ENCODE assay signal across 14 cellular contexts in the genomic region with DNA sequence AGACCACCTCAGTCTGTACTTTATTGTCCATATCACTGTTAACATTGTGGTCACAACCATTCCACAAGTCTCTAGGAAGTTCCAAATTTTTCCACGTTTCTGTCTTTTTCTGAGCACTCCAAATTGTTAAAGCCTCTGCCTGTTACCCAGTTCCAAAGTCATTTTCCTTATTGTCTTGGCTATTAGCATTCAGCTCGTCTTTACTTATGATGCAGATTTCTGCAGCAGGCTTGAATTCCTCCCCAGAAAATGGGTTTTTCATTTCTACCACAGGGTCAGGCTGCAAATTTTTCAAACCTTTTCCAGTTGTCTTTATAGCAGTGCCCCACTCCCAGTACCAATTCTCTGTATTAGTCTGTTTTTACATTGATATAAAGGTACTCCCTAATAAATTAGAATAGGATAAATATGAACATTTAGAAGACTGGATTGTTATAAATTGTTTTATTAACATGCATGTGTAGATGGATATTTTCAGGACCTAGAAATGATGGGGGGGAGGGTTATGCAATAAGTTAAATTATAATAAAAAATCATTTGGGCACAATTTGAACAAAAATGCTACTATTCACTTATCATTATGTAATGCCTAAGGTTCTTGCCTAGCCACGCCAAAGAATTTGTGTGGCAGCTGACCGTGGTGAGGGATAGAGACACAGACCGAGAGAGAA.
DNase-seq lines count a peak whose midpoint lies in the region; ATAC-seq and TF ChIP-seq lines count a peak whose summit lies in the region.
"Had no signal": no experiment of that assay in that cellular context is flagged by ENCODE, and none has a peak within 500 bp of the region (broad histone marks: within the 10 kb centered on the region; RNA-seq: fewer than 3 reads in every experiment).

No MANE protein-coding gene starts in this region.

- H3K27ac Mint-ChIP-seq in T-helper 2 cell treated with Interferon-gamma antibody and Interleukin-4, amounts not matched to agents 5 μg/mL and 100 μg/mL, for 36 hours: no peak overlapping the region
- peak overlapping the region; percentile 46 for H3K27ac Mint-ChIP-seq in progenitor cell of endocrine pancreas
- H3K27ac Mint-ChIP-seq: immature natural killer cell had no signal

- no peaks in the 10 kb centered on the region for H3K27me3 Mint-ChIP-seq in T-helper 2 cell treated with Interferon-gamma antibody and Interleukin-4, amounts not matched to agents 5 μg/mL and 100 μg/mL, for 36 hours (ENCODE audit: low read depth)
- H3K27me3 Mint-ChIP-seq in progenitor cell of endocrine pancreas: no peaks in the 10 kb centered on the region

- peaks cover 24% of the 10 kb centered on the region for H3K9me3 Mint-ChIP-seq in T-helper 2 cell treated with Interferon-gamma antibody and Interleukin-4, amounts not matched to agents 5 μg/mL and 100 μg/mL, for 36 hours
- no peaks in the 10 kb centered on the region for H3K9me3 Mint-ChIP-seq in progenitor cell of endocrine pancreas (ENCODE audit: low read depth)

- in situ Hi-C loops in brain microvascular endothelial cell (cut with HindIII; ENCODE audit: low pct_ligation_motif_present, low sequenced_read_pairs): no loop called here

- peaks cover 3% of the 10 kb centered on the region for H3K9me3 ChIP-seq in iPS-15b (ENCODE audit: control insufficient read depth, insufficient read depth, low read length)

- H3K4me3 ChIP-seq in brain microvascular endothelial cell (ENCODE audit: low read depth, low read length): peak overlapping the region; percentile 40
- peak overlapping the region; percentile 20 for H3K4me3 ChIP-seq in iPS-15b (ENCODE audit: low read depth, low read length)

- H3K4me3 Mint-ChIP-seq in T-helper 2 cell treated with Interferon-gamma antibody and Interleukin-4, amounts not matched to agents 5 μg/mL and 100 μg/mL, for 36 hours: peak overlapping the region; percentile 57
- no peak overlapping the region for H3K4me3 Mint-ChIP-seq in progenitor cell of endocrine pancreas (ENCODE audit: low read depth)

- no peaks in the 10 kb centered on the region for H3K4me1 Mint-ChIP-seq in T-helper 2 cell treated with Interferon-gamma antibody and Interleukin-4, amounts not matched to agents 5 μg/mL and 100 μg/mL, for 36 hours (ENCODE audit: low read depth)
- H3K4me1 Mint-ChIP-seq in progenitor cell of endocrine pancreas (ENCODE audit: low read depth): peaks cover 6% of the 10 kb centered on the region

- H3K36me3 ChIP-seq in brain microvascular endothelial cell (replicated peaks) (no peaks in the 10 kb centered on the region), iPS-15b (ENCODE audit: control insufficient read depth, insufficient read depth, low read length) (no peaks in the 10 kb centered on the region)

- H3K27ac ChIP-seq in brain microvascular endothelial cell: no peak overlapping the region
- H3K27ac ChIP-seq: 22Rv1 had no signal

- H3K4me1 ChIP-seq in iPS-15b (ENCODE audit: control insufficient read depth, insufficient read depth, low read length): peaks cover 36% of the 10 kb centered on the region

- no peak for DNase-seq in T-helper 2 cell treated with Interferon-gamma antibody and Interleukin-4, amounts not matched to agents 5 μg/mL and 100 μg/mL, for 36 hours (ENCODE audit: low spot score)
- DNase-seq in T-helper 2 cell (no peak), brain microvascular endothelial cell (no peak), progenitor cell of endocrine pancreas (ENCODE audit: low spot score, unreplicated experiment) (no peak), iPS-NIHi7 (ENCODE audit: extremely low spot score) (no peak)
- DNase-seq in stimulated activated naive CD4-positive, alpha-beta T cell treated with Interleukin-2 at 50 U/mL for 16 hours (lab: John Stamatoyannopoulos, UW): no peak
- DNase-seq: activated CD4-positive, alpha-beta T cell treated with anti-CD3 and anti-CD28 coated beads for 48 hours; activated T-cell treated with anti-CD3 and anti-CD28 coated beads, Interleukin-2, amount 50 U/mL, for 1 hour; immature natural killer cell; retina; stimulated activated CD4-positive, alpha-beta T cell treated with anti-CD3 and anti-CD28 coated beads, Interleukin-4, amount 100 ng/mL, for 1 hour had no signal

- peak overlapping the region; percentile 39 for H3K9ac ChIP-seq in iPS-15b (ENCODE audit: low read depth, low read length)

- TF ChIP-seq CTCF in brain microvascular endothelial cell (IDR thresholded peaks at IDR 0.05; ENCODE audit: low read depth, low read length, missing control alignments): no peak
- no peak for TF ChIP-seq CTCF in progenitor cell of endocrine pancreas (IDR thresholded peaks at IDR 0.05; ENCODE audit: unreplicated experiment)

- no peaks in the 10 kb centered on the region for H3K27me3 ChIP-seq in brain microvascular endothelial cell (replicated peaks)
- H3K27me3 ChIP-seq in iPS-15b (ENCODE audit: control insufficient read depth, insufficient read depth, low read length): no peaks in the 10 kb centered on the region

- ATAC-seq in HG03565 (IDR thresholded peaks at IDR 0.05; ENCODE audit: unreplicated experiment): no peak

- H3K36me3 Mint-ChIP-seq in T-helper 2 cell treated with Interferon-gamma antibody and Interleukin-4, amounts not matched to agents 5 μg/mL and 100 μg/mL, for 36 hours (ENCODE audit: low read depth): no peaks in the 10 kb centered on the region
- no peaks in the 10 kb centered on the region for H3K36me3 Mint-ChIP-seq in progenitor cell of endocrine pancreas (ENCODE audit: insufficient read depth)
